11 cellular contexts compared by ENCODE assay signal in the genomic region with DNA sequence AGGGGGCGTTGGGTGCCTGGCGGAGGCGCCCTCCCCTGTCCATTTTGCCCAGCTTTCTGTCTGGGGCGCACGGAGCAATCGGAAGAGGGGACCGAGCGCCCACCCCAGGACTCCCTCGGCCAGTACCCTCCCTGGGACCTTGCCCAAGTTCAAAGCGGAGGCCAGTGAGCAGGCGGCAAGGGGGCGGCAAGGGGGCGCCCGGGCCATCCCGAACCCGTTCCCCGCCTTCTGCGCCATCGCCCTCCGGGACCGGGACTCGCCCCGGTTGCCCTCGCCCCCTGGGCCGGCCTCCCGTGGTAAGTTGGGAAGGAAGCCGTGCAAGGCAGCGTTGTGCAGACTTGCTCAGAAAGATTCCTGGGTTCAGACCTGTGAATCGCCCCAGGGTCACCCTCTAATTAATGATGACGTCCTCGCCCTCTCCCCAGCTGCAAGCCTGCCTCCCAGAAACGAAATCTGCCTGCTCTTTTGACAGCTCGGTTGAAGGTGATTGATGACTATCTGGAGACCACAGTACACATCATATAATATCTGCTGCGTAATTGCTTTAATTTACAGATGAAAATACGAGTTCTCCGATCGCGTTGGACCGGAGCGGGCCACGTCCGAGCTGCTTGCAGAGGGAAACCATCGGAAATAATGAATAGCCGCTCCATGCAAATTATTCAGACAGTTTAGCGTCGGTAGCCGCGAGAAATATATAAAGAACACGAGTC. TPM values are rescaled to one million over a fixed set of nuclear protein-coding genes. Genes with fewer than 3 reads are reported as not detected.
DNase-seq lines count a peak whose midpoint lies in the region; ATAC-seq, FAIRE-seq and TF ChIP-seq lines count a peak whose summit lies in the region.
"Had no signal": no experiment of that assay in that cellular context is flagged by ENCODE, and none has a peak within 500 bp of the region (broad histone marks: within the 10 kb centered on the region; RNA-seq: fewer than 3 reads in every experiment).

No MANE protein-coding gene starts in this region.

- peaks cover 0 to 7% (median 0%) of the 10 kb centered on the region in 9 donors for H3K36me3 ChIP-seq in heart left ventricle
- no peaks in the 10 kb centered on the region for H3K36me3 ChIP-seq in K562 (ENCODE audit: control insufficient read depth, insufficient read depth, low read length)
- no peaks in the 10 kb centered on the region for H3K36me3 ChIP-seq in aorta (ENCODE audit: control insufficient read depth in 1 of 2, insufficient read depth in 2 of 2, low read length in 1 of 2)
- H3K36me3 ChIP-seq: gastroesophageal sphincter had no signal

- H3K27ac ChIP-seq in heart left ventricle = peak overlapping the region in 11 of 12 donors; percentile 32 to 87 (median 71)
- no peak overlapping the region for H3K27ac ChIP-seq in K562 (ENCODE audit: extremely low read depth, low read depth, low read length)
- H3K27ac ChIP-seq in aorta (ENCODE audit: low read depth in 1 of 2, low read length in 2 of 2) = no peak overlapping the region
- H3K27ac ChIP-seq: gastroesophageal sphincter had no signal

- no peak overlapping the region for H3K9ac ChIP-seq in K562 (ENCODE audit: insufficient read depth in 1 of 2, low read depth in 2 of 2, low read length in 2 of 2)

- POLR2A ChIA-PET in K562 (lab: Yijun Ruan, JAX) = interaction anchor here (0.9 kb wide), 1 partner anchor 12 kb away, joined by 3 read pairs; no protein-coding TSS in a partner anchor

- H3K4me1 ChIP-seq in heart left ventricle (peaks cover 0 to 64% (median 17%) of the 10 kb centered on the region in 12 donors), K562 (replicated peaks in 1 of 2; ENCODE audit: control insufficient read depth in 2 of 2, insufficient read depth in 2 of 2, low read length in 2 of 2) (peaks cover 0 to 23% of the 10 kb centered on the region in 2 experiments; a peak in 2 of 5 replicates), aorta (ENCODE audit: control insufficient read depth in 1 of 2, insufficient read depth in 2 of 2, low read length in 2 of 2) (no peaks in the 10 kb centered on the region)
- H3K4me1 ChIP-seq: Caco-2 had no signal

- no peaks in the 10 kb centered on the region for H3K9me3 Mint-ChIP-seq in memory B cell

- TF ChIP-seq RAD21 in K562 (CRISPR knock-in tag; conservative IDR thresholded peaks at IDR 0.05 in 1 of 2, IDR thresholded peaks at IDR 0.05 in 1 of 2) = no peak

- peaks cover 3% of the 10 kb centered on the region for H3K9me1 ChIP-seq in K562 (ENCODE audit: control insufficient read depth, insufficient read depth, low read length)

- no peaks in the 10 kb centered on the region for H3K79me2 ChIP-seq in K562 (ENCODE audit: control insufficient read depth, insufficient read depth, low read length)

- peaks cover 2% of the 10 kb centered on the region for H3K36me3 Mint-ChIP-seq in memory B cell

- peak overlapping the region; percentile 22 for H3K27ac Mint-ChIP-seq in memory B cell

- CTCF ChIA-PET in K562 (lab: Yijun Ruan, JAX; ENCODE audit: low intra/inter-chr PET ratio) = no interaction called here

- ATAC-seq in heart left ventricle (peak in 2 of 4 donors; percentile 1 to 4), left cardiac atrium (no peak), K562 (no peak; the same call in 2 of the 3 replicates), memory B cell (ENCODE audit: low read depth) (no peak), aorta (ENCODE audit: low FRiP score) (no peak), GM21529 (IDR thresholded peaks at IDR 0.05; ENCODE audit: unreplicated experiment) (no peak)
- ATAC-seq: gastroesophageal sphincter, mucosa of descending colon had no signal

- H3K27me3 ChIP-seq in heart left ventricle = peaks cover 28 to 94% (median 60%) of the 10 kb centered on the region in 9 donors
- peaks cover 12 to 39% of the 10 kb centered on the region in 2 experiments; a peak in 4 of 5 replicates for H3K27me3 ChIP-seq in K562 (ENCODE audit: control insufficient read depth in 2 of 2, insufficient read depth in 2 of 2, low read length in 2 of 2)
- no peaks in the 10 kb centered on the region for H3K27me3 ChIP-seq in aorta (ENCODE audit: control insufficient read depth in 1 of 2, insufficient read depth in 2 of 2, low read length in 1 of 2)

- H3K4me1 Mint-ChIP-seq in memory B cell = peaks cover 3% of the 10 kb centered on the region

- no peak for TF ChIP-seq POLR2A in heart left ventricle (IDR thresholded peaks at IDR 0.05)
- TF ChIP-seq POLR2A in K562 (conservative IDR thresholded peaks at IDR 0.05) = no peak

- no peak overlapping the region for H3K4me2 ChIP-seq in K562 (ENCODE audit: insufficient read depth, low read length)

- 0 out of 2 replicates have a peak, but pooled peaks cover 2% of the 10 kb centered on the region for H4K20me1 ChIP-seq in K562 (replicated peaks; ENCODE audit: control insufficient read depth, insufficient read depth, low read length)

- H3K4me3 ChIP-seq in heart left ventricle = peak overlapping the region; percentile 13 to 61 (median 48)
- H3K4me3 ChIP-seq in K562 = no peak overlapping the region
- H3K4me3 ChIP-seq in aorta (ENCODE audit: low read length in 2 of 2) = no peak overlapping the region
- H3K4me3 ChIP-seq: mucosa of descending colon had no signal

- H3K9me3 ChIP-seq in heart left ventricle = no peaks in the 10 kb centered on the region
- no peaks in the 10 kb centered on the region for H3K9me3 ChIP-seq in K562 (replicated peaks; ENCODE audit: control insufficient read depth, insufficient read depth, low read depth, low read length)
- H3K9me3 ChIP-seq in aorta (ENCODE audit: control insufficient read depth, low read length) = no peaks in the 10 kb centered on the region
- H3K9me3 ChIP-seq: gastroesophageal sphincter, mucosa of descending colon had no signal

- H3K27me3 Mint-ChIP-seq in memory B cell = peaks cover 32% of the 10 kb centered on the region

- DNase-seq in heart left ventricle = peak in 2 of 5 donors; percentile 4 to 44
- DNase-seq in left cardiac atrium = no peak
- DNase-seq in K562 (ENCODE audit: extremely low read depth in 1 of 4, low spot score in 3 of 4) = no peak
- no peak for DNase-seq in memory B cell (ENCODE audit: low spot score in 2 of 2)
- DNase-seq in aorta = peak; percentile 10 to 59
- no peak for DNase-seq in NCI-H2196 (lab: John Stamatoyannopoulos, UW; ENCODE audit: unreplicated experiment)
- DNase-seq in NCI-H2081 (lab: John Stamatoyannopoulos, UW) = no peak
- DNase-seq: Caco-2 had no signal

- FAIRE-seq in K562 (lab: Jason Lieb, UNC) = no peak

- WGBS in heart left ventricle, 4 donors = 5 to 15% (median 10%) methylated on average over 43 to 49 of the region's 49 CpGs
- WGBS in K562 (ENCODE audit: insufficient coverage, low coverage, missing lambda C conversion rate) = 17% methylated on average over 38 of the region's 49 CpGs
- 3 to 4% methylated on average over 43 to 49 of the region's 49 CpGs for WGBS in aorta, 2 donors

- no peak for TF ChIP-seq EP300 in K562 (IDR thresholded peaks at IDR 0.05; ENCODE audit: low read length)

- H3K4me3 Mint-ChIP-seq in memory B cell = no peak overlapping the region

- in situ Hi-C loops in K562 (cut with MboI) = no loop called here

- TF ChIP-seq CTCF in heart left ventricle (IDR thresholded peaks at IDR 0.05) (peak in 1 of 12 donors; percentile 7), K562 (IDR thresholded peaks at IDR 0.05 in 2 of 3, conservative IDR thresholded peaks at IDR 0.05 in 1 of 3; ENCODE audit: insufficient read depth in 2 of 3, low read depth in 1 of 3, low read length in 3 of 3) (no peak)

- no peak overlapping the region for H2AFZ ChIP-seq in K562 (ENCODE audit: low read depth, low read length)

- intact Hi-C loops in heart left ventricle (cut with DNase I) = loop anchor here in 4 of 10 donors (5.0 to 10.0 kb wide), 4 partner anchors 61 to 131 kb away; partner anchors contain the start of gene NDUFS6 (in 3 of the 4)
- intact Hi-C loops in left cardiac atrium (cut with DNase I) = no loop called here
- intact Hi-C loops in K562 (cut with micrococcal nuclease) = no loop called here
- intact Hi-C loops in aorta (cut with DNase I) = no loop called here

- BruUV-seq in K562 (replicated peaks; lab: Mats Ljungman, UMichigan) = no TSS peak

TF ChIP-seq in K562, 482 proteins besides CTCF, POLR2A, EP300 and RAD21 (continues in another document):
- TF ChIP-seq, protein P1, sequence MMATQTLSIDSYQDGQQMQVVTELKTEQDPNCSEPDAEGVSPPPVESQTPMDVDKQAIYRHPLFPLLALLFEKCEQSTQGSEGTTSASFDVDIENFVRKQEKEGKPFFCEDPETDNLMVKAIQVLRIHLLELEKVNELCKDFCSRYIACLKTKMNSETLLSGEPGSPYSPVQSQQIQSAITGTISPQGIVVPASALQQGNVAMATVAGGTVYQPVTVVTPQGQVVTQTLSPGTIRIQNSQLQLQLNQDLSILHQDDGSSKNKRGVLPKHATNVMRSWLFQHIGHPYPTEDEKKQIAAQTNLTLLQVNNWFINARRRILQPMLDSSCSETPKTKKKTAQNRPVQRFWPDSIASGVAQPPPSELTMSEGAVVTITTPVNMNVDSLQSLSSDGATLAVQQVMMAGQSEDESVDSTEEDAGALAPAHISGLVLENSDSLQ (IDR thresholded peaks at IDR 0.05) = 0 out of 2 replicates have a peak, but pooled peaks have one; percentile 8
- TF ChIP-seq MTA3 (IDR thresholded peaks at IDR 0.05; ENCODE audit: borderline replicate concordance) (no peak), POLR3A (IDR thresholded peaks at IDR 0.05; ENCODE audit: borderline replicate concordance, extremely low read depth, insufficient read depth, insufficient read length) (no peak)

RNA-seq across cellular contexts. Expression of gene IRX4, which starts 1.4 kb away (rescaled TPM):
- total RNA-seq in heart left ventricle (10 to 100 TPM in 8 of 9 donors, 1 to 10 TPM in 1; 8.6 to 32.3 (median 17.4) TPM), left cardiac atrium (under 1 TPM; 0.18 to 0.50 TPM), K562 (2014; rRNA removed) (not detected in 2 replicates), K562 (2014; rRNA removed; fragmentation: Illumina TruSeq; extraction: Trizol) (not detected in 2 replicates), K562 (2015; rRNA removed; fragmentation: Illumina TruSeq; extraction: Trizol) (not detected in 2 replicates), K562 (2021) (not detected in 2 replicates), aorta (not detected)
- polyA plus RNA-seq in heart left ventricle (10 to 100 TPM in 1 of 2 donors, 1 to 10 TPM in 1; 9.7 to 13.1 TPM), K562 (2011; rRNA removed) (not detected in 2 replicates), K562 (2014; fragmentation: Illumina TruSeq; extraction: Trizol) (not detected in 2 replicates), K562 (2014; fragmentation: Nextera tagmentation; extraction: Ambion mirVana) (not detected), K562 (2014; rRNA removed) (not detected in 2 replicates), aorta (not detected)
- 0.21 TPM in 1 of 2 replicates, not detected in the other for total RNA-seq in K562 (2011; cell fraction: chromatin; rRNA removed; ENCODE audit: low replicate concordance)
- total RNA-seq in K562 (2011; cell fraction: nucleolus; rRNA removed) = not detected in 2 replicates
- not detected in 2 replicates for total RNA-seq in K562 (2011; cell fraction: nucleoplasm; rRNA removed)
- polyA plus RNA-seq in K562 (2011; cell fraction: cytosol; rRNA removed) = not detected in 2 replicates
- polyA plus RNA-seq in K562 (2011; cell fraction: nucleus; rRNA removed) = 0.10 TPM in 1 of 2 replicates, not detected in the other
- 0.11 TPM in 1 of 2 replicates, not detected in the other for polyA plus RNA-seq in K562 (2012)
- polyA minus RNA-seq in K562 (2011; rRNA and poly(A)+ RNA removed) = not detected in 2 replicates
- polyA minus RNA-seq in K562 (2011; cell fraction: cytosol; rRNA and poly(A)+ RNA removed) = not detected in 2 replicates
- polyA minus RNA-seq in K562 (2011; cell fraction: nucleus; rRNA and poly(A)+ RNA removed) = 0.11 TPM in 1 of 2 replicates, not detected in the other
- total RNA-seq: Caco-2, mucosa of descending colon had no signal

Comparison
In these comparisons a context has a peak if more than half of its experiments do, and no peak if none do; other contexts are left out.
1. RNA of gene IRX4, which starts 1.4 kb away (total RNA-seq): 8.6 to 32.3 TPM in heart left ventricle; 0.18 to 0.50 TPM in left cardiac atrium, 0.21 TPM in K562 and not detected in aorta; every median in the first group is over 4 times any median in the second.
2. DNase-seq: peak in aorta (2 of 2); none in left cardiac atrium (single experiment), K562 (0 of 4), memory B cell (0 of 2), NCI-H2196 (single experiment) and NCI-H2081 (0 of 2).
3. H3K27ac ChIP-seq: peak in heart left ventricle (11 of 12); none in K562 (single experiment) and aorta (0 of 2).
4. H3K4me3 ChIP-seq: peak in heart left ventricle (12 of 12); none in K562 (single experiment) and aorta (0 of 2).